Comparison of ENCODE assay signal across 8 cellular contexts in the genomic region with DNA sequence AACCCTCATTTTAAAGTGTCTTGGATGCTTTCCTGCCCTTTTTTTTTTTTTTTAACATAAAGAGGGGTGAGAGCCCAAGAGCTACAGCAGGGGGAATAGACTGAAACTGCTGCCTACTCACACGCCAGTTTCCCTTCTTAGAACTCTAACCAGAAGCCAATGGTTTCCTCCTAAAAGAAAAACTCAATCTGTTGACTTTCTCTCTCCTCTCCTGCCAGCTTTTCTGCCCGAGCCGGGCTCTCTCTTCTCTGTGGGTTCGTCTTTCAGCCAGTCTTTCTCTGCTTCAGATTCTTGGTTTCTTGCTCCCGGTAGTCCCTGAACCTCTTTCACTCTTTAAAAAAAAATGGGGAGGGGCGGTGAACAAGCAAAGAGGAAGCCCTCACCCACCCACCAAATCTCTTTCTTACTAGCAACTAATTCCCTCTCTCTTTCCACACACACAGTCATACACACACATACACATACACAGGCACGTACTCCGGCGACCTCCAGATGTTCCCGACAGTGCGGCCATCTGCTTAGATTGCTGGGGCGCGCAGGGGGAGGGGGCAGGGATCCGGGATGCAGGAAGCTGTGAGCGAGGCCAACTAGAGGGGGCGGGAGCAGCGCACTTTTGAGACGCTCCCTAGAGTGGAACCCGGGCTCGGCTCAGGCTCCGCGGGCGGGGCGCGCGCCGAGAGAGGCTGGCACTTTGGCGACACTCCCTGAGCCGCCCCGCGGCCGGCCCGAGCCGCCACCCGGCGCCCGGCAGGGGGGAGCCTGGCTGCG. TPM values are rescaled to one million over a fixed set of nuclear protein-coding genes. Genes with fewer than 3 reads are reported as not detected.
DNase-seq lines count a peak whose midpoint lies in the region; ATAC-seq and TF ChIP-seq lines count a peak whose summit lies in the region.

No MANE protein-coding gene starts in this region.

- no peak for TF ChIP-seq CTCF in WERI-Rb-1 (IDR thresholded peaks at IDR 0.05; ENCODE audit: low read depth, low read length)
- no peak for TF ChIP-seq CTCF in endothelial cell (IDR thresholded peaks at IDR 0.05; ENCODE audit: unreplicated experiment)

- H3K27ac Mint-ChIP-seq in endothelial cell (ENCODE audit: unreplicated experiment), result peak overlapping the region; percentile 86

- H3K9me3 ChIP-seq in WERI-Rb-1 (ENCODE audit: severe bottlenecking), result no peaks in the 10 kb centered on the region

- H3K4me3 Mint-ChIP-seq in endothelial cell (ENCODE audit: unreplicated experiment), result peak overlapping the region; percentile 93

- no peaks in the 10 kb centered on the region for H3K27me3 ChIP-seq in WERI-Rb-1 (ENCODE audit: insufficient read depth, low read depth, severe bottlenecking)

- H3K27ac ChIP-seq in WERI-Rb-1, result peak overlapping the region; percentile 100

- H3K4me1 Mint-ChIP-seq in endothelial cell (ENCODE audit: unreplicated experiment), result peaks cover 27% of the 10 kb centered on the region

- peak overlapping the region; percentile 74 for H3K4me3 ChIP-seq in WERI-Rb-1 (ENCODE audit: low read depth, low read length)

- H3K9me3 Mint-ChIP-seq in endothelial cell (ENCODE audit: unreplicated experiment), result no peaks in the 10 kb centered on the region

- DNase-seq in Ammon's horn (ENCODE audit: low spot score) (peak; percentile 56), NCI-H2107 treated with DMSO at 0.1 percent for 48 hours (lab: John Stamatoyannopoulos, UW; ENCODE audit: unreplicated experiment) (peak; percentile 49), WERI-Rb-1 (peak; percentile 99), endothelial cell (ENCODE audit: low spot score) (peak; percentile 94), medulla oblongata (ENCODE audit: extremely low spot score) (peak; percentile 70), activated gamma-delta T cell treated with Interleukin-2 at 50 U/mL for 16 hours (no peak)
- DNase-seq in stimulated activated CD8-positive, alpha-beta memory T cell treated with anti-CD3 and anti-CD28 coated beads, Interleukin-2, amount 100 ng/mL, for 48 hours (ENCODE audit: low read depth in 2 of 2), result peak; percentile 31 to 64

- ATAC-seq in GM21529 (IDR thresholded peaks at IDR 0.05; ENCODE audit: unreplicated experiment), result peak; percentile 58

- peaks cover 32% of the 10 kb centered on the region for H3K36me3 Mint-ChIP-seq in endothelial cell (ENCODE audit: low read depth, unreplicated experiment)

- H3K27me3 Mint-ChIP-seq in endothelial cell (ENCODE audit: unreplicated experiment), result peaks cover 15% of the 10 kb centered on the region

- peaks cover 4% of the 10 kb centered on the region for H3K36me3 ChIP-seq in WERI-Rb-1

RNA-seq across cellular contexts. Expression of a gene that starts 0.4 kb away (rescaled TPM):
- total RNA-seq in endothelial cell (ENCODE audit: unreplicated experiment), result 29.9 TPM
